12 cellular contexts compared by ENCODE assay signal in the genomic region with DNA sequence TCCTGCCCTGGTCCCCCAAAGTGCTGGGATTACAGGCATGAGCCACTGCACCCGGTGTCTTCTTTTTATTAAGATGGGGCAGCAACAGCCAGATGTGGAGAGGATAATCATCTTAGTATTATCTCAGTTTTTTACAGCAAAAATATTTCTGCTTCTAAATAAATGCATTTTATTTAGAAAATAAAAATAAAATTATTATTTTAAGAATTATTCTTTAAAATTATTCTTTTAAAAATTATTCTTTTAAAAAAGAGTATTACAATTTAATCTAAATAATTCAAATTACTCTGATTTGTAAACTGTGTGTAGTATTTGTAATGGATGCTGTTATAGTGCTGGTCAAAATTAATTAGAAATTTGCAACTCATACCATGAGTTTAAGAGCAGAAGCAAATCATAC.
DNase-seq lines count a peak whose midpoint lies in the region; ATAC-seq and TF ChIP-seq lines count a peak whose summit lies in the region.
"Had no signal": no experiment of that assay in that cellular context is flagged by ENCODE, and none has a peak within 500 bp of the region (broad histone marks: within the 10 kb centered on the region; RNA-seq: fewer than 3 reads in every experiment).

No MANE protein-coding gene starts in this region.

- 94% methylated on average over 1 of the region's 1 CpG for WGBS in GM23248 (ENCODE audit: low coverage in 1 of 2, low lambda C conversion rate in 2 of 2, missing lambda C conversion rate in 2 of 2), 2 experiments

- in situ Hi-C loops in GM23248 (cut with MboI) = loop anchor here (10.0 to 25.0 kb wide), 2 partner anchors 247 to 465 kb away; no protein-coding TSS in a partner anchor

- H3K4me3 Mint-ChIP-seq in memory B cell = peak overlapping the region; percentile 29
- H3K4me3 Mint-ChIP-seq in stimulated activated naive B cell treated with anti-CD40 and anti-IgM and Interleukin-4, amounts not matched to agents 10 μg/mL and 1 μg/mL and 100 μg/mL, for 72 hours = no peak overlapping the region
- H3K4me3 Mint-ChIP-seq: CD4-positive, CD25-positive, alpha-beta regulatory T cell; H9 had no signal

- DNase-seq in GM23248 (no peak), memory B cell (ENCODE audit: low spot score in 2 of 2) (no peak), substantia nigra (lab: John Stamatoyannopoulos, UW) (no peak), islet precursor cell (no peak)
- DNase-seq in stimulated activated naive B cell treated with anti-CD40 and anti-IgM and Interleukin-4, amounts not matched to agents 10 μg/mL and 1 μg/mL and 100 μg/mL, for 72 hours = no peak
- DNase-seq in effector memory CD4-positive, alpha-beta T cell = no peak
- DNase-seq: GOT3 had no signal

- peaks cover 5% of the 10 kb centered on the region for H3F3A ChIP-seq in GM23248 (ENCODE audit: insufficient read depth)

- no peaks in the 10 kb centered on the region for H3K36me3 ChIP-seq in GM23248 (ENCODE audit: low read depth)
- no peaks in the 10 kb centered on the region for H3K36me3 ChIP-seq in effector memory CD4-positive, alpha-beta T cell (ENCODE audit: control insufficient read depth, insufficient read depth, low read length)

- TF ChIP-seq CTCF in VCaP (conservative IDR thresholded peaks at IDR 0.05) = no peak

- peaks cover 20% of the 10 kb centered on the region for H3K4me1 Mint-ChIP-seq in memory B cell
- H3K4me1 Mint-ChIP-seq in stimulated activated naive B cell treated with anti-CD40 and anti-IgM and Interleukin-4, amounts not matched to agents 10 μg/mL and 1 μg/mL and 100 μg/mL, for 72 hours = peaks cover 19 to 33% of the 10 kb centered on the region in 2 donors

- ATAC-seq in memory B cell (ENCODE audit: low read depth) (no peak), GM18861 (IDR thresholded peaks at IDR 0.05; ENCODE audit: unreplicated experiment) (no peak)
- ATAC-seq in stimulated activated naive B cell treated with anti-CD40 and anti-IgM and Interleukin-4, amounts not matched to agents 10 μg/mL and 1 μg/mL and 100 μg/mL, for 72 hours (replicated peaks) = no peak

- peaks cover 8% of the 10 kb centered on the region; the same call in 1 of the 2 replicates for H3K4me1 ChIP-seq in GM23248 (ENCODE audit: insufficient read depth)
- H3K4me1 ChIP-seq in effector memory CD4-positive, alpha-beta T cell (ENCODE audit: control insufficient read depth, insufficient read depth, low read length, poor library complexity, severe bottlenecking) = peaks cover 5% of the 10 kb centered on the region

- peak overlapping the region; percentile 27 for H3K4me2 ChIP-seq in GM23248 (ENCODE audit: unreplicated experiment)
- H3K4me2 ChIP-seq: BLaER1 had no signal

- H3K27me3 Mint-ChIP-seq in memory B cell = no peaks in the 10 kb centered on the region
- no peaks in the 10 kb centered on the region for H3K27me3 Mint-ChIP-seq in stimulated activated naive B cell treated with anti-CD40 and anti-IgM and Interleukin-4, amounts not matched to agents 10 μg/mL and 1 μg/mL and 100 μg/mL, for 72 hours
- H3K27me3 Mint-ChIP-seq: CD4-positive, CD25-positive, alpha-beta regulatory T cell had no signal

- H3K27ac ChIP-seq in GM23248 (no peak overlapping the region), VCaP (peak overlapping the region; percentile 28; the same call in 1 of the 2 replicates), substantia nigra (ENCODE audit: low read depth, low read length, poor library complexity, severe bottlenecking) (no peak overlapping the region)
- H3K27ac ChIP-seq in effector memory CD4-positive, alpha-beta T cell (ENCODE audit: insufficient read depth, low read length, poor library complexity, severe bottlenecking) = no peak overlapping the region
- H3K27ac ChIP-seq: BLaER1 had no signal

- no peak overlapping the region for H3K4me3 ChIP-seq in GM23248
- no peak overlapping the region for H3K4me3 ChIP-seq in effector memory CD4-positive, alpha-beta T cell (ENCODE audit: insufficient read depth, low read depth, low read length, poor library complexity, severe bottlenecking)
- H3K4me3 ChIP-seq: BLaER1 had no signal

- H3K9ac ChIP-seq in GM23248 = no peak overlapping the region
- H3K9ac ChIP-seq: BLaER1 had no signal

- H3K79me2 ChIP-seq in GM23248 (ENCODE audit: insufficient read depth) = peaks cover 28% of the 10 kb centered on the region

- peaks cover 11% of the 10 kb centered on the region for H3K36me3 Mint-ChIP-seq in memory B cell
- peaks cover 6 to 18% of the 10 kb centered on the region in 2 donors for H3K36me3 Mint-ChIP-seq in stimulated activated naive B cell treated with anti-CD40 and anti-IgM and Interleukin-4, amounts not matched to agents 10 μg/mL and 1 μg/mL and 100 μg/mL, for 72 hours

- no peaks in the 10 kb centered on the region for H3K9me3 ChIP-seq in GM23248 (ENCODE audit: low read depth)
- H3K9me3 ChIP-seq in effector memory CD4-positive, alpha-beta T cell (ENCODE audit: control insufficient read depth, low read length) = no peaks in the 10 kb centered on the region

- no peak overlapping the region for H2AFZ ChIP-seq in GM23248

- H3K27ac Mint-ChIP-seq in memory B cell = no peak overlapping the region
- H3K27ac Mint-ChIP-seq in stimulated activated naive B cell treated with anti-CD40 and anti-IgM and Interleukin-4, amounts not matched to agents 10 μg/mL and 1 μg/mL and 100 μg/mL, for 72 hours = peak overlapping the region; percentile 47
- H3K27ac Mint-ChIP-seq: CD4-positive, CD25-positive, alpha-beta regulatory T cell had no signal

- no peaks in the 10 kb centered on the region; the same call in 1 of the 2 replicates for H4K20me1 ChIP-seq in GM23248 (ENCODE audit: insufficient read depth)
- H4K20me1 ChIP-seq: BLaER1 had no signal

- no peaks in the 10 kb centered on the region for H3K9me2 ChIP-seq in GM23248 (ENCODE audit: insufficient read depth)

- H3K9me3 Mint-ChIP-seq in memory B cell = peaks cover 4% of the 10 kb centered on the region
- H3K9me3 Mint-ChIP-seq in stimulated activated naive B cell treated with anti-CD40 and anti-IgM and Interleukin-4, amounts not matched to agents 10 μg/mL and 1 μg/mL and 100 μg/mL, for 72 hours = no peaks in the 10 kb centered on the region

- H3K27me3 ChIP-seq in GM23248 (replicated peaks; ENCODE audit: insufficient read depth) = no peaks in the 10 kb centered on the region
- H3K27me3 ChIP-seq in effector memory CD4-positive, alpha-beta T cell (replicated peaks; ENCODE audit: control insufficient read depth, insufficient read depth, low read length, poor library complexity, severe bottlenecking) = no peaks in the 10 kb centered on the region
- H3K27me3 ChIP-seq: BLaER1 had no signal
